1 cellular context compared by ENCODE assay signal in the genomic region with DNA sequence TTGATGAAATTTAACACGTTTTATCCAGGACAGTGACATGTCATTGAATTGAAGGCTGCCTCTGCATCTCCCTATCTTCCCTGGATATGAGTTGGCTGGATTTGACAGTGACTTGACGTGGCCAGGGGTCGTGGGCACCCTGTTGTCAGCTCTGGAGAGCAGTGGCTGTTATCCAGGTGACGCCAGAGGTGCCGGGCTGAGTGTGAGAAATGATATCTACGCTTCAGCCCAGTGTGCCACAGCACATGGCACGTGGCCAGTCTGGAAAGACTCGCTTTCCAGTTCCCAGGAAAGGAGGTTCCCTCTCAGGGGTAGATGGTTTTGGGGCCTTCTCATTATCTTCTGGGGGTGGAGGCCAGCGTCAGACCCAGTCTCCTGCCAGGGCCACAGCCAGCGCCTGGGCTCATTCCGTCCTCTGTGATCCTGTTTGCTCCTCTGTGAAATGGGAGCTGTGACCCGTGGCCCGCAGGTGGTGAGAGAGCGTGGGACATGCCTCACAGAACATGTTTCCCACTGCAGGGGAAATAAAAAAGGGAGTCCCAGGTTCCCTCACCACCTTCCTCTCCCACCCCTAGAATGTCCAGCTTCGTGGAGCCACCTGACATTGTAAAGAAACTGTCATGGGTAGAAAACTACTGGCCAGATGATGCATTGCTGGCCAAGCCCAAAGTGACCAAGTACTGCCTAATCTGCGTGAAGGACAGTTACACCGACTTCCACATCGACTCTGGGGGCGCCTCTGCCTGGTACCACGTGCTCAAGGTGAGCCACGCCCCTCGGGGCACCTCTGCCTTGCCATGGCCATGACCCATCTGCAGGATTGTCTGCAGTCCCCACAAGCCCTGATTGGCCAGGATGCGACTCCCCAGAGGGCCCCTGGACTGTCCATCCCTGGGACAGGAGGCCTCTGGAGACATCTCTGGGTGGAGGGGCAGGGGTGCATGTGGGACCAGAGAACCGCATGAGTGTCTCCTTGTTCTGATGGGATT.
TF ChIP-seq lines count a peak whose summit lies in the region.

No MANE protein-coding gene starts in this region.

TF ChIP-seq in HepG2, 621 proteins besides CTCF, POLR2A, EP300 and RAD21:
- no peak for TF ChIP-seq GZF1 (CRISPR knock-in tag; IDR thresholded peaks at IDR 0.05)
